ENCODE assay signal across 14 cellular contexts in the genomic region with DNA sequence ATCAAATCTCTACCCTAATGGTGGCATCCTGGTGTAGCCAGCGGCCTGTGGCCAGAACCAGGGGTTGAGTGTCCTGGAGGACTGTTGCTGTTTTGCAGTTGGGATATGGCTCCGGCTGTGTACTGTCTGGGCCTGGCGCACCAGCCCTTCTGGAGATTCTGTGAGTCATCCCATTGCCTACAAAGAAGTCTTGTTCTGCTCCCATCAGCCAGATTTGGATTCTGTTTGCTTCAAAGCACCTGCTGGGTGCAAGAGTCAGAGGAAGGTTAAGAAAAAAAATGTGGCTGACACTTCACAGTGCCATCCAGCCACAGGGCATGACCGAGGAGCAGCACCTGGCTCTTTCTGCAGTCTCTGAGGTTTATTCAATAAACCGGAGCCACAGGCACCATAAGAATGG. TPM values are rescaled to one million over a fixed set of nuclear protein-coding genes. Genes with fewer than 3 reads are reported as not detected.
A peak's percentile ranks its signal among the peaks of the same experiment; 100 is the strongest.
DNase-seq lines count a peak whose midpoint lies in the region; ATAC-seq and TF ChIP-seq lines count a peak whose summit lies in the region.
"Had no signal": no experiment of that assay in that cellular context is flagged by ENCODE, and none has a peak within 500 bp of the region (broad histone marks: within the 10 kb centered on the region; RNA-seq: fewer than 3 reads in every experiment).

No MANE protein-coding gene starts in this region.

- H3K9ac ChIP-seq in SK-N-SH: no peak overlapping the region
- H3K9ac ChIP-seq: BLaER1 had no signal

- no peaks in the 10 kb centered on the region for H3K27me3 ChIP-seq in SK-N-SH (ENCODE audit: insufficient read depth)
- H3K27me3 ChIP-seq: BLaER1 had no signal

- TF ChIP-seq RAD21 in SK-N-SH (IDR thresholded peaks at IDR 0.05; ENCODE audit: low read length): no peak

- peaks cover 9% of the 10 kb centered on the region for H3F3A ChIP-seq in SK-N-SH (replicated peaks; ENCODE audit: insufficient read depth)

- POLR2A ChIA-PET in SK-N-SH (lab: Yijun Ruan, JAX): no interaction called here

- no peaks in the 10 kb centered on the region for H3K36me3 ChIP-seq in SK-N-SH (replicated peaks in 1 of 2; ENCODE audit: control insufficient read depth in 1 of 2, insufficient read depth in 2 of 2, low read length in 1 of 2)
- H3K36me3 ChIP-seq: BLaER1 had no signal

- H4K20me1 ChIP-seq in SK-N-SH (ENCODE audit: insufficient read depth): no peaks in the 10 kb centered on the region
- H4K20me1 ChIP-seq: BLaER1 had no signal

- H3K9me3 Mint-ChIP-seq in Calu3 (ENCODE audit: low read depth, unreplicated experiment) (no peaks in the 10 kb centered on the region), neural crest cell (no peaks in the 10 kb centered on the region)

- H3K4me1 ChIP-seq in SK-N-SH (ENCODE audit: control insufficient read depth in 1 of 2, insufficient read depth in 2 of 2, low read depth in 1 of 2, low read length in 1 of 2): peaks cover 13 to 18% of the 10 kb centered on the region in 2 experiments; a peak in 2 of 4 replicates

- intact Hi-C loops in Calu3 (cut with micrococcal nuclease; ENCODE audit: unreplicated experiment): no loop called here

- WGBS in SK-N-SH (ENCODE audit: low lambda C conversion rate): 84% methylated on average over 5 of the region's 5 CpGs

- H3K27ac Mint-ChIP-seq in Calu3 (ENCODE audit: unreplicated experiment): peak overlapping the region; percentile 64
- peak overlapping the region; percentile 35 for H3K27ac Mint-ChIP-seq in neural crest cell (ENCODE audit: unreplicated experiment)
- H3K27ac Mint-ChIP-seq: activated CD4-positive, alpha-beta T cell treated with anti-CD3 and anti-CD28 coated beads for 36 hours; H9 had no signal

- H3K4me3 ChIP-seq in SK-N-SH (ENCODE audit: low read depth in 2 of 2, low read length in 1 of 2) (no peak overlapping the region), fibroblast of mammary gland (ENCODE audit: control insufficient read depth, low read depth, low read length) (no peak overlapping the region)
- H3K4me3 ChIP-seq: BLaER1 had no signal

- DNase-seq in Calu3: peak; percentile 54
- no peak for DNase-seq in SK-N-SH
- DNase-seq in fibroblast of mammary gland (ENCODE audit: low read depth): peak; percentile 53
- no peak for DNase-seq in neural crest cell (ENCODE audit: low read depth, low spot score)
- no peak for DNase-seq in SK-N-DZ (ENCODE audit: low spot score)
- no peak for DNase-seq in NCI-H1930 (lab: John Stamatoyannopoulos, UW)
- DNase-seq: activated CD4-positive, alpha-beta T cell treated with anti-CD3 and anti-CD28 coated beads for 36 hours; activated effector memory CD4-positive, alpha-beta T cell treated with anti-CD3 and anti-CD28 coated beads, Interleukin-2, amount 50 U/mL, for 16 hours; H9; NCI-H526; stimulated activated CD4-positive, alpha-beta T cell treated with anti-CD3 and anti-CD28 coated beads, Interleukin-4, amount 100 ng/mL, for 24 hours had no signal

- H3K9me3 ChIP-seq in SK-N-SH: no peaks in the 10 kb centered on the region
- H3K9me3 ChIP-seq: BLaER1 had no signal

- H3K36me3 Mint-ChIP-seq in Calu3 (ENCODE audit: insufficient read depth, unreplicated experiment): no peaks in the 10 kb centered on the region
- H3K36me3 Mint-ChIP-seq in neural crest cell (ENCODE audit: low read depth): no peaks in the 10 kb centered on the region

- H3K4me3 Mint-ChIP-seq in Calu3 (ENCODE audit: low read depth, unreplicated experiment) (no peak overlapping the region), neural crest cell (no peak overlapping the region)
- H3K4me3 Mint-ChIP-seq: activated CD4-positive, alpha-beta T cell treated with anti-CD3 and anti-CD28 coated beads for 36 hours; H9 had no signal

- ATAC-seq in HG03095 (IDR thresholded peaks at IDR 0.05; ENCODE audit: unreplicated experiment) (no peak), GM19463 (IDR thresholded peaks at IDR 0.05; ENCODE audit: unreplicated experiment) (no peak)
- ATAC-seq: activated CD4-positive, alpha-beta T cell treated with anti-CD3 and anti-CD28 coated beads for 36 hours had no signal

- peak overlapping the region in 1 of 2 experiments; percentile 18; a peak in 1 of 4 replicates for H3K27ac ChIP-seq in SK-N-SH (ENCODE audit: low read depth in 2 of 2, low read length in 1 of 2)
- H3K27ac ChIP-seq: BLaER1 had no signal

- H3K9me2 ChIP-seq in SK-N-SH: no peaks in the 10 kb centered on the region

- TF ChIP-seq CTCF in Calu3 (IDR thresholded peaks at IDR 0.05; ENCODE audit: unreplicated experiment) (no peak), SK-N-SH (IDR thresholded peaks at IDR 0.05) (no peak), fibroblast of mammary gland (conservative IDR thresholded peaks at IDR 0.05; ENCODE audit: control insufficient read depth, insufficient read depth, low read depth, low read length) (no peak), neural crest cell (conservative IDR thresholded peaks at IDR 0.05) (no peak)

- CTCF ChIA-PET in Calu3 (lab: Charles Lee): interaction anchor here (0.6 to 0.7 kb wide), 3 partner anchors 91 to 184 kb away, joined by 3 to 6 read pairs (median 3); no protein-coding TSS in a partner anchor
- CTCF ChIA-PET in SK-N-SH (lab: Yijun Ruan, JAX): interaction anchor here (0.9 to 1.7 kb wide), 3 partner anchors 10 to 26 kb away, joined by 3 to 5 read pairs (median 4); no protein-coding TSS in a partner anchor

- BruUV-seq in Calu3 (replicated peaks; lab: Mats Ljungman, UMichigan): no TSS peak

- H3K4me2 ChIP-seq in SK-N-SH: no peak overlapping the region

- H3K4me1 Mint-ChIP-seq in Calu3 (ENCODE audit: low read depth, unreplicated experiment): peaks cover 45% of the 10 kb centered on the region
- H3K4me1 Mint-ChIP-seq in neural crest cell: peaks cover 29% of the 10 kb centered on the region
- H3K4me1 Mint-ChIP-seq: activated CD4-positive, alpha-beta T cell treated with anti-CD3 and anti-CD28 coated beads for 36 hours had no signal

- H3K27me3 Mint-ChIP-seq in Calu3 (ENCODE audit: unreplicated experiment) (no peaks in the 10 kb centered on the region), neural crest cell (ENCODE audit: low read depth) (no peaks in the 10 kb centered on the region)

- no peak; a peak in 1 of 4 replicates for TF ChIP-seq EP300 in SK-N-SH (IDR thresholded peaks at IDR 0.05; ENCODE audit: borderline replicate concordance in 1 of 2, low read depth in 1 of 2, low read length in 1 of 2)

- no peak overlapping the region for H2AFZ ChIP-seq in SK-N-SH (ENCODE audit: low read depth)

- H3K79me2 ChIP-seq in SK-N-SH (ENCODE audit: insufficient read depth): no peaks in the 10 kb centered on the region

TF ChIP-seq in SK-N-SH, 30 proteins besides CTCF, POLR2A, EP300 and RAD21 (continues in another document):
- no peak for TF ChIP-seq SMC3 (IDR thresholded peaks at IDR 0.05; ENCODE audit: low read depth, low read length)
- no peak for TF ChIP-seq GATA2 (CRISPR knock-in tag; IDR thresholded peaks at IDR 0.05)
- peak; percentile 63 for TF ChIP-seq TCF12 (IDR thresholded peaks at IDR 0.05)
- TF ChIP-seq FOXM1 (IDR thresholded peaks at IDR 0.05; ENCODE audit: low read depth): no peak
- no peak for TF ChIP-seq MEF2A (IDR thresholded peaks at IDR 0.05; ENCODE audit: borderline replicate concordance, low read depth)
- no peak for TF ChIP-seq CHD2 (IDR thresholded peaks at IDR 0.05; ENCODE audit: low read length, partially characterized antibody)
- no peak for TF ChIP-seq RXRA (IDR thresholded peaks at IDR 0.05; ENCODE audit: borderline replicate concordance, low read depth)
- TF ChIP-seq MXI1 (IDR thresholded peaks at IDR 0.05; ENCODE audit: low read depth, low read length): no peak
- no peak for TF ChIP-seq YY1 (IDR thresholded peaks at IDR 0.05; ENCODE audit: low read depth)
- no peak for TF ChIP-seq POLR2AphosphoS5 (IDR thresholded peaks at IDR 0.05; ENCODE audit: low read depth, low read length)
- TF ChIP-seq RFX5 (IDR thresholded peaks at IDR 0.05; ENCODE audit: low read length): no peak
- no peak for TF ChIP-seq TEAD4 (IDR thresholded peaks at IDR 0.05; ENCODE audit: borderline replicate concordance, insufficient read depth)
- TF ChIP-seq RCOR1 (IDR thresholded peaks at IDR 0.05; ENCODE audit: low read length): no peak
- TF ChIP-seq NFIC (IDR thresholded peaks at IDR 0.05; ENCODE audit: borderline replicate concordance): no peak
- TF ChIP-seq EZH2phosphoT487 (IDR thresholded peaks at IDR 0.05; ENCODE audit: borderline replicate concordance, low read depth): no peak
- peak; percentile 69; the same call in 1 of the 2 replicates for TF ChIP-seq FOSL2 (IDR thresholded peaks at IDR 0.05; ENCODE audit: borderline replicate concordance, low read depth)
- TF ChIP-seq, protein P1, sequence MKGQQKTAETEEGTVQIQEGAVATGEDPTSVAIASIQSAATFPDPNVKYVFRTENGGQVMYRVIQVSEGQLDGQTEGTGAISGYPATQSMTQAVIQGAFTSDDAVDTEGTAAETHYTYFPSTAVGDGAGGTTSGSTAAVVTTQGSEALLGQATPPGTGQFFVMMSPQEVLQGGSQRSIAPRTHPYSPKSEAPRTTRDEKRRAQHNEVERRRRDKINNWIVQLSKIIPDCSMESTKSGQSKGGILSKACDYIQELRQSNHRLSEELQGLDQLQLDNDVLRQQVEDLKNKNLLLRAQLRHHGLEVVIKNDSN (IDR thresholded peaks at IDR 0.05; ENCODE audit: borderline replicate concordance, low read depth): no peak

RNA-seq across cellular contexts. Expression of gene ASAP2, which starts 41.0 kb away (rescaled TPM):
- total RNA-seq in Calu3 (2022) (75.1 and 78.6 TPM in 2 replicates), neural crest cell (48.6 and 51.8 TPM in 2 replicates)
- polyA plus RNA-seq in SK-N-SH (2012; rRNA removed): 37.9 and 41.4 TPM in 2 replicates
- polyA plus RNA-seq in SK-N-SH (2012; cell fraction: cytosol; rRNA removed): 46.4 and 46.7 TPM in 2 replicates
- polyA plus RNA-seq in SK-N-SH (2012; cell fraction: nucleus; rRNA removed): 60.7 and 79.4 TPM in 2 replicates
- polyA plus RNA-seq in SK-N-DZ (2014; cell fraction: cytosol; rRNA removed): 14.1 and 14.7 TPM in 2 replicates
- polyA plus RNA-seq in SK-N-DZ (2014; cell fraction: nucleus; rRNA removed): 24.9 and 39.7 TPM in 2 replicates

Comparison
In these comparisons a context has a peak if more than half of its experiments do, and no peak if none do; other contexts are left out.
1. DNase-seq: peak in Calu3 (single experiment) and fibroblast of mammary gland (single experiment); none in SK-N-SH (single experiment), neural crest cell (single experiment), SK-N-DZ (single experiment) and NCI-H1930 (0 of 2).